ENCODE assay signal across 1 cellular context in genomic region chr11:118930152-118930712, GRCh38.
A peak's percentile ranks its signal among the peaks of the same experiment; 100 is the strongest.
TF ChIP-seq lines count a peak whose summit lies in the region.

No MANE protein-coding gene starts in this region.

TF ChIP-seq in K562, 482 proteins besides CTCF, POLR2A, EP300 and RAD21 (continued from another document and continues in another):
- TF ChIP-seq MAZ (CRISPR knock-in tag; conservative IDR thresholded peaks at IDR 0.05 in 1 of 2, IDR thresholded peaks at IDR 0.05 in 1 of 2) = peak; percentile 67 to 85; a peak in 3 of 4 replicates
- peak; percentile 20; the same call in 1 of the 2 replicates for TF ChIP-seq NKRF (IDR thresholded peaks at IDR 0.05; ENCODE audit: borderline replicate concordance)
- TF ChIP-seq PHB2 (IDR thresholded peaks at IDR 0.05; ENCODE audit: low read depth) = no peak
- TF ChIP-seq, protein P1, sequence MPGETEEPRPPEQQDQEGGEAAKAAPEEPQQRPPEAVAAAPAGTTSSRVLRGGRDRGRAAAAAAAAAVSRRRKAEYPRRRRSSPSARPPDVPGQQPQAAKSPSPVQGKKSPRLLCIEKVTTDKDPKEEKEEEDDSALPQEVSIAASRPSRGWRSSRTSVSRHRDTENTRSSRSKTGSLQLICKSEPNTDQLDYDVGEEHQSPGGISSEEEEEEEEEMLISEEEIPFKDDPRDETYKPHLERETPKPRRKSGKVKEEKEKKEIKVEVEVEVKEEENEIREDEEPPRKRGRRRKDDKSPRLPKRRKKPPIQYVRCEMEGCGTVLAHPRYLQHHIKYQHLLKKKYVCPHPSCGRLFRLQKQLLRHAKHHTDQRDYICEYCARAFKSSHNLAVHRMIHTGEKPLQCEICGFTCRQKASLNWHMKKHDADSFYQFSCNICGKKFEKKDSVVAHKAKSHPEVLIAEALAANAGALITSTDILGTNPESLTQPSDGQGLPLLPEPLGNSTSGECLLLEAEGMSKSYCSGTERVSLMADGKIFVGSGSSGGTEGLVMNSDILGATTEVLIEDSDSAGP (CRISPR knock-in tag; IDR thresholded peaks at IDR 0.05) = peak; percentile 50; the same call in 1 of the 2 replicates
- TF ChIP-seq KDM5B (IDR thresholded peaks at IDR 0.05; ENCODE audit: insufficient replicate concordance, low read depth, low read length) = peak; percentile 8
- TF ChIP-seq DDX20 (tag; IDR thresholded peaks at IDR 0.05; ENCODE audit: low read depth) = no peak
- peak; percentile 96 for TF ChIP-seq CTBP1 (IDR thresholded peaks at IDR 0.05; ENCODE audit: borderline replicate concordance)
- TF ChIP-seq HDAC1 (IDR thresholded peaks at IDR 0.05) = peak in 1 of 2 experiments; percentile 58; a peak in 1 of 4 replicates
- no peak for TF ChIP-seq BRF1 (IDR thresholded peaks at IDR 0.05; ENCODE audit: borderline replicate concordance, extremely low read depth, insufficient read length)
- TF ChIP-seq XRCC5 (IDR thresholded peaks at IDR 0.05; ENCODE audit: low read depth, low read length) = peak; percentile 82; the same call in 1 of the 2 replicates
- peak; percentile 14 for TF ChIP-seq RBFOX2 (IDR thresholded peaks at IDR 0.05; ENCODE audit: low read depth, low read length)
- 0 out of 2 replicates have a peak, but pooled peaks have one; percentile 15 for TF ChIP-seq STAG1 (CRISPR knock-in tag; IDR thresholded peaks at IDR 0.05; ENCODE audit: borderline replicate concordance)
- TF ChIP-seq THRB (CRISPR knock-in tag; conservative IDR thresholded peaks at IDR 0.05) = 0 out of 2 replicates have a peak, but pooled peaks have one; percentile 19
- TF ChIP-seq CXXC5 (CRISPR knock-in tag; IDR thresholded peaks at IDR 0.05) = peak; percentile 7; the same call in 1 of the 2 replicates
- peak; percentile 27 for TF ChIP-seq POLR2B (IDR thresholded peaks at IDR 0.05; ENCODE audit: low read depth, partially characterized antibody)
- TF ChIP-seq CHCHD3 (CRISPR knock-in tag; IDR thresholded peaks at IDR 0.05) = no peak
- peak in 1 of 2 experiments; percentile 62; a peak in 1 of 3 replicates for TF ChIP-seq CBX3 (IDR thresholded peaks at IDR 0.05; ENCODE audit: borderline replicate concordance in 1 of 2, low read length in 2 of 2)
- TF ChIP-seq ATF1 (CRISPR knock-in tag; IDR thresholded peaks at IDR 0.05) = no peak
- TF ChIP-seq ATF1 (tag; IDR thresholded peaks at IDR 0.05) = 0 out of 2 replicates have a peak, but pooled peaks have one; percentile 16
- TF ChIP-seq PML (IDR thresholded peaks at IDR 0.05; ENCODE audit: low read length) = 0 out of 2 replicates have a peak, but pooled peaks have one; percentile 22
- TF ChIP-seq, protein P2, sequence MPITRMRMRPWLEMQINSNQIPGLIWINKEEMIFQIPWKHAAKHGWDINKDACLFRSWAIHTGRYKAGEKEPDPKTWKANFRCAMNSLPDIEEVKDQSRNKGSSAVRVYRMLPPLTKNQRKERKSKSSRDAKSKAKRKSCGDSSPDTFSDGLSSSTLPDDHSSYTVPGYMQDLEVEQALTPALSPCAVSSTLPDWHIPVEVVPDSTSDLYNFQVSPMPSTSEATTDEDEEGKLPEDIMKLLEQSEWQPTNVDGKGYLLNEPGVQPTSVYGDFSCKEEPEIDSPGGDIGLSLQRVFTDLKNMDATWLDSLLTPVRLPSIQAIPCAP (CRISPR knock-in tag; IDR thresholded peaks at IDR 0.05; ENCODE audit: borderline replicate concordance) = no peak
- peak; percentile 80; the same call in 1 of the 2 replicates for TF ChIP-seq ZBTB7A (IDR thresholded peaks at IDR 0.05; ENCODE audit: borderline replicate concordance, control insufficient read depth, low read depth, low read length)
- 0 out of 2 replicates have a peak, but pooled peaks have one; percentile 53 for TF ChIP-seq MYNN (IDR thresholded peaks at IDR 0.05)
- no peak for TF ChIP-seq MYNN (CRISPR knock-in tag; IDR thresholded peaks at IDR 0.05)
- TF ChIP-seq ZFP36 (IDR thresholded peaks at IDR 0.05; ENCODE audit: low read depth, low read length, partially characterized antibody) = no peak
- 0 out of 2 replicates have a peak, but pooled peaks have one; percentile 8 for TF ChIP-seq CREB1 (IDR thresholded peaks at IDR 0.05)
- no peak for TF ChIP-seq CREB1 (CRISPR knock-in tag; IDR thresholded peaks at IDR 0.05)
- no peak for TF ChIP-seq ZNF444 (CRISPR knock-in tag; IDR thresholded peaks at IDR 0.05)
- TF ChIP-seq TEAD1 (CRISPR knock-in tag; IDR thresholded peaks at IDR 0.05) = peak in 1 of 2 experiments; percentile 75; a peak in 2 of 4 replicates
- TF ChIP-seq SMC3 (conservative IDR thresholded peaks at IDR 0.05; ENCODE audit: insufficient read depth, low read depth, low read length) = peak; percentile 78
- TF ChIP-seq ZFX (CRISPR knock-in tag; IDR thresholded peaks at IDR 0.05) = 0 out of 2 replicates have a peak, but pooled peaks have one; percentile 21
- no peak for TF ChIP-seq RERE (CRISPR knock-in tag; IDR thresholded peaks at IDR 0.05; ENCODE audit: borderline replicate concordance)
- TF ChIP-seq JUN (IDR thresholded peaks at IDR 0.05; ENCODE audit: borderline replicate concordance, low read depth, low read length) = no peak
- TF ChIP-seq JUN (CRISPR knock-in tag; IDR thresholded peaks at IDR 0.05; ENCODE audit: borderline replicate concordance) = 0 out of 2 replicates have a peak, but pooled peaks have one; percentile 31
- TF ChIP-seq SP2 (IDR thresholded peaks at IDR 0.05; ENCODE audit: extremely low read depth, low read depth, low read length, poor library complexity, severe bottlenecking) = no peak
- no peak for TF ChIP-seq ETS2 (tag; IDR thresholded peaks at IDR 0.05; ENCODE audit: borderline replicate concordance, poor library complexity, severe bottlenecking)
- TF ChIP-seq SRSF9 (IDR thresholded peaks at IDR 0.05; ENCODE audit: borderline replicate concordance, low read depth, low read length) = no peak
- TF ChIP-seq MBD1 (CRISPR knock-in tag; IDR thresholded peaks at IDR 0.05) = no peak
- peak; percentile 88 for TF ChIP-seq L3MBTL2 (IDR thresholded peaks at IDR 0.05)
- peak; percentile 97 for TF ChIP-seq ZEB2 (IDR thresholded peaks at IDR 0.05)
- peak; percentile 79; the same call in 1 of the 2 replicates for TF ChIP-seq KAT7 (CRISPR knock-in tag; IDR thresholded peaks at IDR 0.05; ENCODE audit: borderline replicate concordance)
- TF ChIP-seq ZNF263 (CRISPR knock-in tag; IDR thresholded peaks at IDR 0.05; ENCODE audit: borderline replicate concordance) = peak; percentile 57; the same call in 1 of the 2 replicates
- TF ChIP-seq, protein P3, sequence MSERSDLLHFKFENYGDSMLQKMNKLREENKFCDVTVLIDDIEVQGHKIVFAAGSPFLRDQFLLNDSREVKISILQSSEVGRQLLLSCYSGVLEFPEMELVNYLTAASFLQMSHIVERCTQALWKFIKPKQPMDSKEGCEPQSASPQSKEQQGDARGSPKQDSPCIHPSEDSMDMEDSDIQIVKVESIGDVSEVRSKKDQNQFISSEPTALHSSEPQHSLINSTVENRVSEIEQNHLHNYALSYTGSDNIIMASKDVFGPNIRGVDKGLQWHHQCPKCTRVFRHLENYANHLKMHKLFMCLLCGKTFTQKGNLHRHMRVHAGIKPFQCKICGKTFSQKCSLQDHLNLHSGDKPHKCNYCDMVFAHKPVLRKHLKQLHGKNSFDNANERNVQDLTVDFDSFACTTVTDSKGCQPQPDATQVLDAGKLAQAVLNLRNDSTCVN (CRISPR knock-in tag; IDR thresholded peaks at IDR 0.05) = no peak
- no peak for TF ChIP-seq ZNF316 (IDR thresholded peaks at IDR 0.05)
- peak in 1 of 2 experiments; percentile 48; a peak in 1 of 4 replicates for TF ChIP-seq KDM1A (IDR thresholded peaks at IDR 0.05)
- TF ChIP-seq MTA1 (IDR thresholded peaks at IDR 0.05; ENCODE audit: borderline replicate concordance) = peak; percentile 81
- 0 out of 2 replicates have a peak, but pooled peaks have one; percentile 7 for TF ChIP-seq NFIC (IDR thresholded peaks at IDR 0.05)
- TF ChIP-seq, protein P4, sequence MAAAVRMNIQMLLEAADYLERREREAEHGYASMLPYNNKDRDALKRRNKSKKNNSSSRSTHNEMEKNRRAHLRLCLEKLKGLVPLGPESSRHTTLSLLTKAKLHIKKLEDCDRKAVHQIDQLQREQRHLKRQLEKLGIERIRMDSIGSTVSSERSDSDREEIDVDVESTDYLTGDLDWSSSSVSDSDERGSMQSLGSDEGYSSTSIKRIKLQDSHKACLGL (CRISPR knock-in tag; IDR thresholded peaks at IDR 0.05; ENCODE audit: borderline replicate concordance, poor library complexity, severe bottlenecking) = no peak
- no peak for TF ChIP-seq NCOA4 (IDR thresholded peaks at IDR 0.05; ENCODE audit: partially characterized antibody)
- peak; percentile 5; the same call in 1 of the 2 replicates for TF ChIP-seq ELF1 (tag; IDR thresholded peaks at IDR 0.05)
- no peak for TF ChIP-seq PHF20 (IDR thresholded peaks at IDR 0.05; ENCODE audit: partially characterized antibody)
